Comparison of ENCODE assay signal across 8 cellular contexts in genomic region chr5:143401846-143402463, GRCh38. TPM values are rescaled to one million over a fixed set of nuclear protein-coding genes. Genes with fewer than 3 reads are reported as not detected.
A peak's percentile ranks its signal among the peaks of the same experiment; 100 is the strongest.
DNase-seq lines count a peak whose midpoint lies in the region; ATAC-seq, FAIRE-seq and TF ChIP-seq lines count a peak whose summit lies in the region.

No MANE protein-coding gene starts in this region.

- H3K4me3 ChIP-seq in Peyer's patch: peak overlapping the region; percentile 70 to 95 (median 89)

- H3K27ac Mint-ChIP-seq in natural killer cell treated with Interleukin-12 subunit alpha and Interleukin-12 subunit beta and Interleukin-15 and Interleukin-18, amount 100 ng/mL, for 72 hours: peak overlapping the region; percentile 92 to 100

- peak overlapping the region; percentile 97 for H3K4me3 Mint-ChIP-seq in natural killer cell treated with Interleukin-12 subunit alpha and Interleukin-12 subunit beta and Interleukin-15 and Interleukin-18, amount 100 ng/mL, for 72 hours

- peaks cover 51 to 52% of the 10 kb centered on the region in 2 donors for H3K4me1 Mint-ChIP-seq in natural killer cell treated with Interleukin-12 subunit alpha and Interleukin-12 subunit beta and Interleukin-15 and Interleukin-18, amount 100 ng/mL, for 72 hours (ENCODE audit: low read depth in 2 of 2)

- H3K9me3 Mint-ChIP-seq in natural killer cell treated with Interleukin-12 subunit alpha and Interleukin-12 subunit beta and Interleukin-15 and Interleukin-18, amount 100 ng/mL, for 72 hours: no peaks in the 10 kb centered on the region

- H3K27ac ChIP-seq in Peyer's patch: peak overlapping the region; percentile 96 to 100 (median 100)

- peak; percentile 52 for FAIRE-seq in GM18507 (lab: Jason Lieb, UNC)

- no peak for ATAC-seq in natural killer cell treated with Interleukin-12 subunit alpha and Interleukin-12 subunit beta and Interleukin-15 and Interleukin-18, amount 100 ng/mL, for 72 hours
- no peak for ATAC-seq in HG03342 (IDR thresholded peaks at IDR 0.05; ENCODE audit: unreplicated experiment)
- no peak for ATAC-seq in HG03039 (IDR thresholded peaks at IDR 0.05; ENCODE audit: unreplicated experiment)

- DNase-seq in GM18507 (ENCODE audit: extremely low spot score, insufficient read length, low read depth) (no peak), Peyer's patch (no peak), hepatic stellate cell (ENCODE audit: low spot score) (no peak), SK-N-DZ (ENCODE audit: low spot score) (no peak)
- DNase-seq in effector CD4-positive, alpha-beta T cell: peak; percentile 16
- DNase-seq in natural killer cell treated with Interleukin-12 subunit alpha and Interleukin-12 subunit beta and Interleukin-15 and Interleukin-18, amount 100 ng/mL, for 72 hours (ENCODE audit: low spot score): no peak

- peaks cover 0 to 6% (median 0%) of the 10 kb centered on the region in 3 donors for H3K36me3 ChIP-seq in Peyer's patch

- no peaks in the 10 kb centered on the region for H3K27me3 Mint-ChIP-seq in natural killer cell treated with Interleukin-12 subunit alpha and Interleukin-12 subunit beta and Interleukin-15 and Interleukin-18, amount 100 ng/mL, for 72 hours

- TF ChIP-seq POLR2A in Peyer's patch (IDR thresholded peaks at IDR 0.05): no peak

- no peak for TF ChIP-seq CTCF in Peyer's patch (IDR thresholded peaks at IDR 0.05)

- H3K36me3 Mint-ChIP-seq in natural killer cell treated with Interleukin-12 subunit alpha and Interleukin-12 subunit beta and Interleukin-15 and Interleukin-18, amount 100 ng/mL, for 72 hours: peaks cover 43% of the 10 kb centered on the region

- H3K9me3 ChIP-seq in Peyer's patch: no peaks in the 10 kb centered on the region

- H3K4me1 ChIP-seq in Peyer's patch: peaks cover 0 to 26% (median 0%) of the 10 kb centered on the region in 4 donors

- no peaks in the 10 kb centered on the region for H3K27me3 ChIP-seq in Peyer's patch

RNA-seq across cellular contexts. Expression of gene NR3C1, which starts 1.5 kb away (rescaled TPM):
- 10 to 100 TPM; 29.7 to 79.2 (median 38.9) TPM for total RNA-seq in Peyer's patch
- total RNA-seq in natural killer cell treated with Interleukin-12 subunit alpha and Interleukin-12 subunit beta and Interleukin-15 and Interleukin-18, amount 100 ng/mL, for 72 hours: 100 to 1,000 TPM; 166 to 182 TPM
- 3.9 and 4.6 TPM in 2 replicates for polyA plus RNA-seq in SK-N-DZ (2014; cell fraction: cytosol; rRNA removed)
- 4.1 and 4.4 TPM in 2 replicates for polyA plus RNA-seq in SK-N-DZ (2014; cell fraction: nucleus; rRNA removed)
